ENCODE assay signal across 1 cellular context in the genomic region with DNA sequence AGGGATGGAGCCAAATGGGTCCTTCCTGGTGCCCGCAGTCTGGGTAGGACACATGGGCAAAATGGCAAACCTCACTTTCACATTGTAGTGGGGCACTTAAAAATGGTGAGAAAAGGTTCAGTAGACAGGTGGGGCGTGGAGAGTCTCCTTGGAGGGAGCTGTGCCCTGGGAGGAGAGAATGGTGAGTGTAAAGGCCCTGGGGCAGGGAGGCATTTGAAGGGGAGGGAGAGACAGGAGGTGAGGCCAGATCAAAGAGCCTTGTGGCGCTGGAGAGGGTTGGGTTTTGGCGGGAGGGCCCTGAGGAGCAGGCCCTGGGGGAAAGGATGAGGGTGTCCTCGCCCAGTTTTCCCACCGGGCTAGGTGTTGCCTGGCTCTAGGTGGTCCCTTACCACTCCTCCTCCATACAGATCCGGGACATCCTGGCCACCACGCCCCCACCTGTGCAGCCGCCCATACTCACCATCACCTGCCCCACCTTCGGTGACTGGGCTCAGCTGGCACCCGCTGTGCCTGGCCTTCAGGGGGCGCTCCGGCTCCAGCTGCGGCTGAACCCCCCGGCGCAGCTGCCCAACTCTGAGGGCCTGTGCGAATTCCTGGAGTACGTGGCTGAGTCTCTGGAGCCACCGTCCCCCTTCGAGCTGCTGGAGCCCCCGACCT.
TF ChIP-seq lines count a peak whose summit lies in the region.

No MANE protein-coding gene starts in this region.

TF ChIP-seq in endothelial cell of umbilical vein, 7 proteins besides CTCF, POLR2A, EP300 and RAD21:
- TF ChIP-seq JUN (IDR thresholded peaks at IDR 0.05; ENCODE audit: borderline replicate concordance, insufficient read depth, insufficient read length, low read depth) (no peak), FOS (IDR thresholded peaks at IDR 0.05; ENCODE audit: borderline replicate concordance, insufficient read depth, low read length) (no peak), EZH2 (IDR thresholded peaks at IDR 0.05; ENCODE audit: borderline replicate concordance, low read depth, low read length, severe bottlenecking) (no peak), MYC (IDR thresholded peaks at IDR 0.05; ENCODE audit: low read depth, low read length) (no peak), POLR2AphosphoS5 (IDR thresholded peaks at IDR 0.05; ENCODE audit: insufficient read depth, low read depth, low read length) (no peak), GATA2 (IDR thresholded peaks at IDR 0.05; ENCODE audit: insufficient read depth, insufficient read length, low read depth, low read length) (no peak)
- TF ChIP-seq, protein P1, sequence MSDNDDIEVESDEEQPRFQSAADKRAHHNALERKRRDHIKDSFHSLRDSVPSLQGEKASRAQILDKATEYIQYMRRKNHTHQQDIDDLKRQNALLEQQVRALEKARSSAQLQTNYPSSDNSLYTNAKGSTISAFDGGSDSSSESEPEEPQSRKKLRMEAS (IDR thresholded peaks at IDR 0.05; ENCODE audit: insufficient read depth, insufficient read length) = no peak
TF ChIP-seq in endothelial cell of umbilical vein: peak in this region for 0.
